In the genomic region with DNA sequence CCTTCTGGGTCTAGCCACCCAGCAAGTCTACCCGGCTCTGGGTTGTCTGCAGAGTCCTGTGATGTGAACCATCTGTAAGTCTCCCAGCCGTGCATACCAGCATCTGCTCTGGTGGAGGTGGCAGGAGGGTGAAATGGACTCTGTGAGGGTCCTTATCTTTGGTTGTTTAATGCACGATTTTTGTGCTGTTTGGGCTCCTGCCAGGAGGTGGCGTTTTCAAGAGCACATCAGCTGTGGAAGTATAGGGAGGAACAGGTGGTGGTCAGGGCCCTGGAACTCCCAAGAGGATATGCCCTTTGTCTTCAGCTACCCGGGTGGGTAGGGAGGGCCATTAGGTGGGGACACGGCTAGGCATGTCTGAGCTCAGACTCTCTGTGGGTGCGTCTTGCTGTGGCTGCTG, we compare ENCODE assay signal across 17 cellular contexts.
A peak's percentile ranks its signal among the peaks of the same experiment; 100 is the strongest.
DNase-seq lines count a peak whose midpoint lies in the region; ATAC-seq and TF ChIP-seq lines count a peak whose summit lies in the region.
"Had no signal": no experiment of that assay in that cellular context is flagged by ENCODE, and none has a peak within 500 bp of the region (broad histone marks: within the 10 kb centered on the region; RNA-seq: fewer than 3 reads in every experiment).

No MANE protein-coding gene starts in this region.

- ATAC-seq in GM21526 (IDR thresholded peaks at IDR 0.05; ENCODE audit: low FRiP score, unreplicated experiment): no peak

- no peaks in the 10 kb centered on the region for H3K4me1 ChIP-seq in Loucy (ENCODE audit: insufficient read depth, low read length, poor library complexity, severe bottlenecking)
- H3K4me1 ChIP-seq: colonic mucosa had no signal

- H3F3A ChIP-seq in Loucy (ENCODE audit: low read depth): no peaks in the 10 kb centered on the region

- H3K79me2 ChIP-seq in Loucy (ENCODE audit: insufficient read depth, low read length): no peaks in the 10 kb centered on the region

- H3K4me3 ChIP-seq in Loucy (ENCODE audit: low read length, poor library complexity, severe bottlenecking): no peak overlapping the region
- H3K4me3 ChIP-seq in dorsolateral prefrontal cortex: no peak overlapping the region
- H3K4me3 ChIP-seq: colonic mucosa had no signal

- TF ChIP-seq CTCF in Loucy (conservative IDR thresholded peaks at IDR 0.05; ENCODE audit: low read length) (peak; percentile 20; the same call in 1 of the 2 replicates), VCaP (conservative IDR thresholded peaks at IDR 0.05) (peak; percentile 48), dorsolateral prefrontal cortex (IDR thresholded peaks at IDR 0.05 in 54 of 56, conservative IDR thresholded peaks at IDR 0.05 in 2 of 56; ENCODE audit: low read depth in 1 of 56, partially characterized antibody in 56 of 56) (no peak)

- H3K9me3 ChIP-seq in Loucy (ENCODE audit: insufficient read depth, low read depth, low read length): no peaks in the 10 kb centered on the region
- H3K9me3 ChIP-seq: colonic mucosa had no signal

- H3K9ac ChIP-seq in Loucy (ENCODE audit: low read depth, low read length, poor library complexity, severe bottlenecking): no peak overlapping the region

- no peaks in the 10 kb centered on the region for H4K20me1 ChIP-seq in Loucy (ENCODE audit: insufficient read depth, low read length, poor library complexity, severe bottlenecking)

- no peaks in the 10 kb centered on the region for H3K36me3 ChIP-seq in Loucy (ENCODE audit: insufficient read depth, low read length)
- H3K36me3 ChIP-seq: colonic mucosa had no signal

- H3K27ac ChIP-seq in VCaP: no peak overlapping the region
- H3K27ac ChIP-seq in dorsolateral prefrontal cortex: no peak overlapping the region
- H3K27ac ChIP-seq: colonic mucosa had no signal

- DNase-seq in ELF-1 (ENCODE audit: low read depth, low spot score) (peak; percentile 71), myocyte (ENCODE audit: low read depth) (peak; percentile 0), dorsolateral prefrontal cortex (no peak)
- DNase-seq in activated CD4-positive, alpha-beta T cell treated with anti-CD3 and anti-CD28 coated beads, Interleukin-2, amount 50 U/mL, for 1 hour: no peak
- DNase-seq: activated CD4-positive, alpha-beta T cell treated with anti-CD3 and anti-CD28 coated beads for 4 hours; activated T-cell treated with anti-CD3 and anti-CD28 coated beads, Interleukin-2, amount 50 U/mL, for 48 hours; amygdala; CD4-positive, alpha-beta memory T cell; colonic mucosa; GOT3; hypothalamus; NCI-H1694 treated with DMSO at 0.1 percent for 48 hours; nucleus accumbens; T-helper 1 cell had no signal

- H3K27me3 ChIP-seq in Loucy (ENCODE audit: insufficient read depth, low read length, poor library complexity, severe bottlenecking) (no peaks in the 10 kb centered on the region), dorsolateral prefrontal cortex (no peaks in the 10 kb centered on the region)
- H3K27me3 ChIP-seq: colonic mucosa had no signal

- no peak overlapping the region for H2AFZ ChIP-seq in Loucy (ENCODE audit: low read length)

- intact Hi-C loops in dorsolateral prefrontal cortex (cut with DNase I): no loop called here

- no peaks in the 10 kb centered on the region for H3K9me2 ChIP-seq in Loucy (replicated peaks; ENCODE audit: low read depth, low read length)

- no peak overlapping the region for H3K4me2 ChIP-seq in Loucy (ENCODE audit: low read depth, low read length, poor library complexity, severe bottlenecking)

Comparison
In these comparisons a context has a peak if more than half of its experiments do, and no peak if none do; other contexts are left out.
1. DNase-seq: peak in ELF-1 (single experiment) and myocyte (single experiment); none in activated CD4-positive, alpha-beta T cell treated with anti-CD3 and anti-CD28 coated beads, Interleukin-2, amount 50 U/mL, for 1 hour (single experiment) and dorsolateral prefrontal cortex (0 of 10).
2. CTCF ChIP-seq: peak in Loucy (single experiment) and VCaP (single experiment); none in dorsolateral prefrontal cortex (0 of 56).